Comparison of ENCODE assay signal across 26 cellular contexts in genomic region chr1:159663547-159663946, GRCh38.
"Had no signal": no experiment of that assay in that cellular context is flagged by ENCODE, and none has a peak within 500 bp of the region (broad histone marks: within the 10 kb centered on the region; RNA-seq: fewer than 3 reads in every experiment).

No MANE protein-coding gene starts in this region.

- H3K4me3 ChIP-seq: ascending aorta, body of pancreas, MG63, Peyer's patch had no signal

- H3K4me3 Mint-ChIP-seq: activated B cell treated with CpG ODN at 0.5 μM for 24 hours; activated CD4-positive, alpha-beta T cell treated with anti-CD3 and anti-CD28 coated beads, Interleukin-2, amount 10 ng/mL, durations not matched to agents 24 days and 14 days; activated CD8-positive, alpha-beta memory T cell treated with anti-CD3 and anti-CD28 coated beads, Interleukin-2, amount 10 ng/mL, durations not matched to agents 7 days and 5 days; activated naive CD4-positive, alpha-beta T cell treated with anti-CD3 and anti-CD28 coated beads, Interleukin-2, amount 50 U/mL, for 24 hours; activated T-cell treated with anti-CD3 and anti-CD28 coated beads, Interleukin-2, amount 50 U/mL, for 24 hours; activated T-helper 1 cell treated with anti-CD3 and anti-CD28 coated beads, Interleukin-12 subunit alpha, Interleukin-12 subunit beta, Interleukin-2, Interleukin-4 antibody, amounts not matched to agents 30 ng/mL and 10 ng/mL and 1 ng/mL, durations not matched to agents 14 hours and 24 hours and 36 hours; T-helper 17 cell had no signal

- H3K36me3 ChIP-seq: ascending aorta, MG63, Peyer's patch had no signal

- DNase-seq: activated B cell treated with CpG ODN at 0.5 μM for 24 hours; activated CD4-positive, alpha-beta T cell treated with anti-CD3 and anti-CD28 coated beads for 1 hour; activated CD4-positive, alpha-beta T cell treated with anti-CD3 and anti-CD28 coated beads, Interleukin-2, amount 10 ng/mL, durations not matched to agents 24 days and 14 days; activated CD4-positive, alpha-beta T cell treated with anti-CD3 and anti-CD28 coated beads, Interleukin-2, amount 50 U/mL, for 48 hours; activated CD8-positive, alpha-beta memory T cell treated with anti-CD3 and anti-CD28 coated beads, Interleukin-2, amount 10 ng/mL, durations not matched to agents 7 days and 5 days; activated effector memory CD4-positive, alpha-beta T cell treated with Interleukin-2 at 50 U/mL for 16 hours; activated naive CD4-positive, alpha-beta T cell; activated T-cell treated with anti-CD3 and anti-CD28 coated beads, Interleukin-2, amount 50 U/mL, for 24 hours; amniotic stem cell; central memory CD4-positive, alpha-beta T cell; MG63; NCI-H1105; NCI-H1436; NCI-H187; NCI-H2081; NCI-H510A treated with DMSO at 0.1 percent for 48 hours; Peyer's patch; Right ventricle myocardium superior; T-helper 17 cell; T-helper 9 cell had no signal

- ATAC-seq: activated CD8-positive, alpha-beta memory T cell treated with anti-CD3 and anti-CD28 coated beads, Interleukin-2, amount 10 ng/mL, durations not matched to agents 7 days and 5 days; body of pancreas; T-helper 17 cell had no signal

- H3K36me3 Mint-ChIP-seq: activated CD8-positive, alpha-beta memory T cell treated with anti-CD3 and anti-CD28 coated beads, Interleukin-2, amount 10 ng/mL, durations not matched to agents 7 days and 5 days had no signal

- H3K9me3 Mint-ChIP-seq: activated CD4-positive, alpha-beta T cell treated with anti-CD3 and anti-CD28 coated beads, Interleukin-2, amount 10 ng/mL, durations not matched to agents 24 days and 14 days; activated T-helper 1 cell treated with anti-CD3 and anti-CD28 coated beads, Interleukin-12 subunit alpha, Interleukin-12 subunit beta, Interleukin-2, Interleukin-4 antibody, amounts not matched to agents 30 ng/mL and 10 ng/mL and 1 ng/mL, durations not matched to agents 14 hours and 24 hours and 36 hours had no signal

- H3K9me3 ChIP-seq: ascending aorta, body of pancreas, MG63, Peyer's patch had no signal

- H3K27ac ChIP-seq: ascending aorta, body of pancreas, KMS-11, Peyer's patch, RWPE1 had no signal

- H3K27me3 ChIP-seq: ascending aorta, body of pancreas, Peyer's patch had no signal

- H3K27ac Mint-ChIP-seq: activated B cell treated with CpG ODN at 0.5 μM for 24 hours; activated CD4-positive, alpha-beta T cell treated with anti-CD3 and anti-CD28 coated beads, Interleukin-2, amount 10 ng/mL, durations not matched to agents 24 days and 14 days; activated CD8-positive, alpha-beta memory T cell treated with anti-CD3 and anti-CD28 coated beads, Interleukin-2, amount 10 ng/mL, durations not matched to agents 7 days and 5 days; activated naive CD4-positive, alpha-beta T cell treated with anti-CD3 and anti-CD28 coated beads, Interleukin-2, amount 50 U/mL, for 24 hours; activated T-cell treated with anti-CD3 and anti-CD28 coated beads, Interleukin-2, amount 50 U/mL, for 24 hours; activated T-helper 1 cell treated with anti-CD3 and anti-CD28 coated beads, Interleukin-12 subunit alpha, Interleukin-12 subunit beta, Interleukin-2, Interleukin-4 antibody, amounts not matched to agents 30 ng/mL and 10 ng/mL and 1 ng/mL, durations not matched to agents 14 hours and 24 hours and 36 hours; T-helper 17 cell had no signal

- H3K4me1 ChIP-seq: ascending aorta, body of pancreas, Peyer's patch had no signal

- H3K9ac ChIP-seq: KMS-11 had no signal

- H3K4me1 Mint-ChIP-seq: activated B cell treated with CpG ODN at 0.5 μM for 24 hours; activated CD4-positive, alpha-beta T cell treated with anti-CD3 and anti-CD28 coated beads, Interleukin-2, amount 10 ng/mL, durations not matched to agents 24 days and 14 days; activated CD8-positive, alpha-beta memory T cell treated with anti-CD3 and anti-CD28 coated beads, Interleukin-2, amount 10 ng/mL, durations not matched to agents 7 days and 5 days; activated naive CD4-positive, alpha-beta T cell treated with anti-CD3 and anti-CD28 coated beads, Interleukin-2, amount 50 U/mL, for 24 hours; T-helper 17 cell had no signal

- H3K4me2 ChIP-seq: KMS-11 had no signal

- H3K27me3 Mint-ChIP-seq: activated CD4-positive, alpha-beta T cell treated with anti-CD3 and anti-CD28 coated beads, Interleukin-2, amount 10 ng/mL, durations not matched to agents 24 days and 14 days had no signal
